In genomic region chr4:41514765-41515481, GRCh38 we compare ENCODE assay signal across 19 cellular contexts. TPM values are rescaled to one million over a fixed set of nuclear protein-coding genes. Genes with fewer than 3 reads are reported as not detected.
DNase-seq lines count a peak whose midpoint lies in the region; ATAC-seq and TF ChIP-seq lines count a peak whose summit lies in the region.
"Had no signal": no experiment of that assay in that cellular context is flagged by ENCODE, and none has a peak within 500 bp of the region (broad histone marks: within the 10 kb centered on the region; RNA-seq: fewer than 3 reads in every experiment).

No MANE protein-coding gene starts in this region.

- H3K36me3 ChIP-seq in BLaER1 treated with 17β-estradiol and CSF1 and Interleukin-3, amounts not matched to agents 10 nM and 100 nM: no peaks in the 10 kb centered on the region
- no peaks in the 10 kb centered on the region for H3K36me3 ChIP-seq in tibial nerve

- TF ChIP-seq CTCF in HFFc6 (IDR thresholded peaks at IDR 0.05): no peak
- no peak for TF ChIP-seq CTCF in tibial nerve (IDR thresholded peaks at IDR 0.05)

- DNase-seq in HFFc6 (no peak), NOMO-1 treated with dmso at 0.1 percent for 144 hours (lab: John Stamatoyannopoulos, UW; ENCODE audit: unreplicated experiment) (peak; percentile 67), amniotic epithelial cell (ENCODE audit: low read depth) (peak; percentile 28), hepatic stellate cell (ENCODE audit: low spot score) (no peak), tibial nerve (ENCODE audit: low spot score in 2 of 2) (no peak)
- no peak for DNase-seq in activated CD4-positive, alpha-beta T cell treated with anti-CD3 and anti-CD28 coated beads for 1 hour
- DNase-seq: Caco-2; CD4-positive, CD25-positive, alpha-beta regulatory T cell; DMS153; NCI-H187 treated with DMSO at 0.1 percent for 48 hours; NCI-H446; NCI-H69 had no signal

- H3K4me1 Mint-ChIP-seq in HFFc6 (ENCODE audit: low read depth): peaks cover 83% of the 10 kb centered on the region
- H3K4me1 Mint-ChIP-seq: CD4-positive, CD25-positive, alpha-beta regulatory T cell had no signal

- H3K4me3 Mint-ChIP-seq in HFFc6: no peak overlapping the region

- no peaks in the 10 kb centered on the region for H4K20me1 ChIP-seq in BLaER1 treated with 17β-estradiol and CSF1 and Interleukin-3, amounts not matched to agents 10 nM and 100 nM

- peaks cover 0 to 73% (median 52%) of the 10 kb centered on the region in 10 experiments; a peak in 14 of 20 replicates for H3K4me1 ChIP-seq in BLaER1 treated with 17β-estradiol and CSF1 and Interleukin-3, amounts not matched to agents 10 nM and 100 nM
- H3K4me1 ChIP-seq in tibial nerve: peaks cover 0 to 3% (median 0%) of the 10 kb centered on the region in 4 donors

- H3K4me3 ChIP-seq in BLaER1 treated with 17β-estradiol and CSF1 and Interleukin-3, amounts not matched to agents 10 nM and 100 nM: no peak overlapping the region
- H3K4me3 ChIP-seq in tibial nerve: no peak overlapping the region

- peaks cover 0 to 7% (median 0%) of the 10 kb centered on the region in 11 experiments; a peak in 1 of 22 replicates for H3K9me3 ChIP-seq in BLaER1 treated with 17β-estradiol and CSF1 and Interleukin-3, amounts not matched to agents 10 nM and 100 nM (replicated peaks in 1 of 11)
- no peaks in the 10 kb centered on the region for H3K9me3 ChIP-seq in tibial nerve
- H3K9me3 ChIP-seq: Caco-2 had no signal

- H3K27me3 ChIP-seq in BLaER1 treated with 17β-estradiol and CSF1 and Interleukin-3, amounts not matched to agents 10 nM and 100 nM: no peaks in the 10 kb centered on the region
- no peaks in the 10 kb centered on the region for H3K27me3 ChIP-seq in tibial nerve

- no peak for ATAC-seq in HG02623 (IDR thresholded peaks at IDR 0.05; ENCODE audit: unreplicated experiment)
- ATAC-seq: HepG2, Panc1, Right ventricle myocardium inferior, SK-N-SH treated with all-trans-retinoic acid at 6 μM for 48 hours had no signal

- WGBS in tibial nerve, 2 donors: 80 to 84% methylated on average over 14 of the region's 14 CpGs

- no peak for TF ChIP-seq POLR2A in tibial nerve (IDR thresholded peaks at IDR 0.05)

- peak overlapping the region in 7 of 11 experiments; percentile 4 to 84 (median 81); a peak in 12 of 22 replicates for H3K4me2 ChIP-seq in BLaER1 treated with 17β-estradiol and CSF1 and Interleukin-3, amounts not matched to agents 10 nM and 100 nM
- H3K4me2 ChIP-seq: KMS-11 had no signal

- H3K9ac ChIP-seq in BLaER1 treated with 17β-estradiol and CSF1 and Interleukin-3, amounts not matched to agents 10 nM and 100 nM: peak overlapping the region in 1 of 11 experiments; percentile 19; a peak in 2 of 22 replicates
- H3K9ac ChIP-seq: KMS-11 had no signal

- no peaks in the 10 kb centered on the region; the same call in none of the 2 replicates for H3K27me3 Mint-ChIP-seq in HFFc6 (ENCODE audit: insufficient read depth)
- H3K27me3 Mint-ChIP-seq: CD4-positive, CD25-positive, alpha-beta regulatory T cell had no signal

- H3K36me3 Mint-ChIP-seq in HFFc6 (ENCODE audit: low read depth): peaks cover 18% of the 10 kb centered on the region; the same call in 1 of the 2 replicates
- H3K36me3 Mint-ChIP-seq: CD4-positive, CD25-positive, alpha-beta regulatory T cell had no signal

- no peak for TF ChIP-seq EP300 in tibial nerve (IDR thresholded peaks at IDR 0.05)

- peak overlapping the region in 5 of 11 experiments; percentile 11 to 84 (median 79); a peak in 8 of 22 replicates for H3K27ac ChIP-seq in BLaER1 treated with 17β-estradiol and CSF1 and Interleukin-3, amounts not matched to agents 10 nM and 100 nM
- H3K27ac ChIP-seq in tibial nerve: no peak overlapping the region
- H3K27ac ChIP-seq: KMS-11 had no signal

- peak overlapping the region; percentile 8; the same call in 1 of the 2 replicates for H3K27ac Mint-ChIP-seq in HFFc6
- H3K27ac Mint-ChIP-seq: CD4-positive, CD25-positive, alpha-beta regulatory T cell had no signal

- H3K9me3 Mint-ChIP-seq in HFFc6: no peaks in the 10 kb centered on the region

RNA-seq across cellular contexts. Expression of gene LIMCH1, which starts 23.0 kb away (rescaled TPM):
- total RNA-seq in HFFc6 (2021; fragmentation: NEBNext Ultra II Directional; extraction: Animal tissue kit (Norgen Biotek cat#: 25700)): 100 to 1,000 TPM in 4 of 6 experiments, 10 to 100 TPM in 2; 14.4 to 236 (median 205) TPM
- 100 to 1,000 TPM in 1 of 4 donors, 10 to 100 TPM in 3; 57.6 to 106 (median 90.5) TPM for total RNA-seq in tibial nerve
- total RNA-seq: HepG2 had no signal

Comparison
In these comparisons a context has a peak if more than half of its experiments do, and no peak if none do; other contexts are left out.
1. DNase-seq: peak in NOMO-1 treated with dmso at 0.1 percent for 144 hours (single experiment) and amniotic epithelial cell (single experiment); none in HFFc6 (single experiment), activated CD4-positive, alpha-beta T cell treated with anti-CD3 and anti-CD28 coated beads for 1 hour (single experiment), hepatic stellate cell (single experiment) and tibial nerve (0 of 2).